Comparison of ENCODE assay signal across 8 cellular contexts in genomic region chr19:23762548-23762883, GRCh38. TPM values are rescaled to one million over a fixed set of nuclear protein-coding genes. Genes with fewer than 3 reads are reported as not detected.
DNase-seq lines count a peak whose midpoint lies in the region; ATAC-seq and TF ChIP-seq lines count a peak whose summit lies in the region.

No MANE protein-coding gene starts in this region.

- no peak overlapping the region for H2BK20ac ChIP-seq in H9 (ENCODE audit: low read depth, low read length, poor library complexity, severe bottlenecking)

- H4K8ac ChIP-seq in H9 (replicated peaks; ENCODE audit: insufficient read length, low read depth, low read length) = no peak overlapping the region

- H3K4ac ChIP-seq in H9 (ENCODE audit: low read depth, low read length) = no peak overlapping the region

- H3K23me2 ChIP-seq in H9 (ENCODE audit: insufficient read length, low read depth, low read length, poor library complexity, severe bottlenecking) = peaks cover 3% of the 10 kb centered on the region

- no peak overlapping the region for H2BK12ac ChIP-seq in H9 (ENCODE audit: insufficient read length, low read depth, low read length)

- no peak overlapping the region for H2AK5ac ChIP-seq in H9 (ENCODE audit: insufficient read length, low read length)

- H3K9me3 Mint-ChIP-seq in H9 (peaks cover 2 to 3% of the 10 kb centered on the region in 2 experiments; a peak in 2 of 5 replicates), glutamatergic neuron (ENCODE audit: unreplicated experiment) (peaks cover 11% of the 10 kb centered on the region)
- peaks cover 4% of the 10 kb centered on the region for H3K9me3 Mint-ChIP-seq in activated CD8-positive, alpha-beta T cell treated with anti-CD3 and anti-CD28 coated beads for 36 hours

- peaks cover 28 to 42% of the 10 kb centered on the region in 2 experiments for H3K4me1 Mint-ChIP-seq in H9
- H3K4me1 Mint-ChIP-seq in activated CD8-positive, alpha-beta T cell treated with anti-CD3 and anti-CD28 coated beads for 36 hours (ENCODE audit: low read depth) = peaks cover 32% of the 10 kb centered on the region
- H3K4me1 Mint-ChIP-seq in glutamatergic neuron (ENCODE audit: low read depth, unreplicated experiment) = peaks cover 9% of the 10 kb centered on the region

- peaks cover 6% of the 10 kb centered on the region for H3K79me1 ChIP-seq in H9 (ENCODE audit: insufficient read depth, low read depth, low read length, poor library complexity, severe bottlenecking)

- intact Hi-C loops in activated CD8-positive, alpha-beta T cell treated with anti-CD3 and anti-CD28 coated beads for 36 hours (cut with micrococcal nuclease) = no loop called here

- H3K27me3 Mint-ChIP-seq in H9 (ENCODE audit: low read depth) = peaks cover 6% of the 10 kb centered on the region
- H3K27me3 Mint-ChIP-seq in activated CD8-positive, alpha-beta T cell treated with anti-CD3 and anti-CD28 coated beads for 36 hours = no peaks in the 10 kb centered on the region
- peaks cover 4% of the 10 kb centered on the region for H3K27me3 Mint-ChIP-seq in glutamatergic neuron (ENCODE audit: unreplicated experiment)

- H3K9ac ChIP-seq in H9 (ENCODE audit: extremely low read depth, insufficient read length, low read length) (no peak overlapping the region), skeletal muscle satellite cell (ENCODE audit: low read depth, low read length) (no peak overlapping the region)

- H2BK120ac ChIP-seq in H9 (ENCODE audit: low read depth, low read length, poor library complexity, severe bottlenecking) = no peak overlapping the region

- no peak overlapping the region for H3K27ac ChIP-seq in H9 (ENCODE audit: insufficient read length, low read depth, low read length)

- ATAC-seq in activated CD8-positive, alpha-beta T cell treated with anti-CD3 and anti-CD28 coated beads for 36 hours = no peak
- no peak for ATAC-seq in GM18873 (IDR thresholded peaks at IDR 0.05; ENCODE audit: low FRiP score, unreplicated experiment)
- no peak for ATAC-seq in HG03457 (IDR thresholded peaks at IDR 0.05; ENCODE audit: unreplicated experiment)

- no peak overlapping the region for H3K18ac ChIP-seq in H9 (ENCODE audit: insufficient read length, low read depth, low read length)

- no peak overlapping the region for H4K5ac ChIP-seq in H9 (ENCODE audit: insufficient read length, low read depth, low read length)

- no peak overlapping the region for H2BK15ac ChIP-seq in H9 (ENCODE audit: low read depth, low read length)

- no peak overlapping the region for H3K23ac ChIP-seq in H9 (ENCODE audit: insufficient read length, low read depth, low read length)

- TF ChIP-seq CTCF in H9 (conservative IDR thresholded peaks at IDR 0.05) (no peak), glutamatergic neuron (IDR thresholded peaks at IDR 0.05; ENCODE audit: partially characterized antibody, unreplicated experiment) (no peak)
- TF ChIP-seq CTCF in activated CD8-positive, alpha-beta T cell treated with anti-CD3 and anti-CD28 coated beads for 36 hours (IDR thresholded peaks at IDR 0.05) = no peak

- H3K14ac ChIP-seq in H9 (ENCODE audit: insufficient read depth, low read length) = no peak overlapping the region

- H4K20me1 ChIP-seq in H9 (ENCODE audit: control insufficient read depth, insufficient read depth, insufficient read length) = no peaks in the 10 kb centered on the region

- peak overlapping the region; percentile 75 for H3K4me3 ChIP-seq in skeletal muscle satellite cell (ENCODE audit: low read length)

- H3K9me3 ChIP-seq in H9 (ENCODE audit: control insufficient read depth, low read depth, low read length) (no peaks in the 10 kb centered on the region), skeletal muscle satellite cell (replicated peaks; ENCODE audit: low read length) (no peaks in the 10 kb centered on the region)

- DNase-seq in H9 (no peak), glutamatergic neuron (no peak), AG08395 (ENCODE audit: low spot score) (no peak)
- no peak for DNase-seq in activated CD8-positive, alpha-beta T cell treated with anti-CD3 and anti-CD28 coated beads for 36 hours
- no peak for DNase-seq in activated effector memory CD4-positive, alpha-beta T cell treated with Interleukin-2 at 50 U/mL for 16 hours

- peak overlapping the region; percentile 81 for H3K4me2 ChIP-seq in H9 (ENCODE audit: insufficient read depth, insufficient read length, low read length)
- peak overlapping the region; percentile 81 for H3K4me2 ChIP-seq in skeletal muscle satellite cell (ENCODE audit: low read length)

- no peaks in the 10 kb centered on the region; the same call in 1 of the 2 replicates for H3K4me1 ChIP-seq in H9 (ENCODE audit: insufficient read depth, low read length)
- no peaks in the 10 kb centered on the region for H3K4me1 ChIP-seq in skeletal muscle satellite cell (ENCODE audit: control insufficient read depth, insufficient read depth, low read length)

- H3K27me3 ChIP-seq in H9 (ENCODE audit: insufficient read depth, low read length) (no peaks in the 10 kb centered on the region), skeletal muscle satellite cell (ENCODE audit: control insufficient read depth, insufficient read depth, low read length) (no peaks in the 10 kb centered on the region)

- H4K91ac ChIP-seq in H9 (ENCODE audit: insufficient read length, low read depth, low read length) = no peak overlapping the region

- no CpG with 5 or more reads among the region's 9 CpGs for WGBS in H9 (ENCODE audit: extremely low coverage, insufficient read length, low lambda C conversion rate)

- H3K36me3 Mint-ChIP-seq in H9 (ENCODE audit: insufficient read depth in 1 of 3, low read depth in 3 of 3) (peaks cover 25 to 30% (median 30%) of the 10 kb centered on the region in 3 experiments), glutamatergic neuron (ENCODE audit: unreplicated experiment) (peaks cover 4% of the 10 kb centered on the region)
- H3K36me3 Mint-ChIP-seq in activated CD8-positive, alpha-beta T cell treated with anti-CD3 and anti-CD28 coated beads for 36 hours (ENCODE audit: low read depth) = peaks cover 10% of the 10 kb centered on the region

- H3K56ac ChIP-seq in H9 (ENCODE audit: insufficient read length, low read depth, low read length) = no peak overlapping the region

- CTCF ChIA-PET in activated CD8-positive, alpha-beta T cell treated with anti-CD3 and anti-CD28 coated beads for 36 hours (lab: Charles Lee) = no interaction called here

- POLR2A ChIA-PET in activated CD8-positive, alpha-beta T cell treated with anti-CD3 and anti-CD28 coated beads for 36 hours (lab: Charles Lee) = interaction anchor here (0.6 kb wide), 1 partner anchor 29 kb away, joined by 3 read pairs; no protein-coding TSS in a partner anchor

- H2AFZ ChIP-seq in H9 (ENCODE audit: low read length) = no peak overlapping the region

- no peaks in the 10 kb centered on the region for H3K36me3 ChIP-seq in skeletal muscle satellite cell (ENCODE audit: insufficient read depth, low read length)

- H3K4me3 Mint-ChIP-seq in H9 = peak overlapping the region; percentile 94 to 98
- peak overlapping the region; percentile 90 for H3K4me3 Mint-ChIP-seq in activated CD8-positive, alpha-beta T cell treated with anti-CD3 and anti-CD28 coated beads for 36 hours
- H3K4me3 Mint-ChIP-seq in glutamatergic neuron (ENCODE audit: unreplicated experiment) = peak overlapping the region; percentile 98

- no peak overlapping the region for H3T11ph ChIP-seq in H9 (ENCODE audit: low read length)

- H3K27ac Mint-ChIP-seq in H9 (peak overlapping the region in 2 of 3 experiments; percentile 52 to 98; a peak in 3 of 7 replicates), glutamatergic neuron (ENCODE audit: unreplicated experiment) (peak overlapping the region; percentile 92)
- peak overlapping the region; percentile 84 for H3K27ac Mint-ChIP-seq in activated CD8-positive, alpha-beta T cell treated with anti-CD3 and anti-CD28 coated beads for 36 hours

- H2BK5ac ChIP-seq in H9 (ENCODE audit: insufficient read length, low read length) = no peak overlapping the region

- H3K79me2 ChIP-seq in H9 (ENCODE audit: insufficient read depth, low read length) = peaks cover 32% of the 10 kb centered on the region; the same call in 1 of the 2 replicates

RNA-seq across cellular contexts. Expression of gene ZNF681, which starts 3.8 kb away (rescaled TPM):
- total RNA-seq in H9 (2021) (10.4 and 12.5 TPM in 2 replicates), glutamatergic neuron (ENCODE audit: unreplicated experiment) (8.1 TPM)
- total RNA-seq in activated CD8-positive, alpha-beta T cell treated with anti-CD3 and anti-CD28 coated beads for 36 hours = 1 to 10 TPM; 5.0 to 6.4 TPM
- total RNA-seq in skeletal muscle satellite cell (2012; rRNA removed) = 0.76 and 1.3 TPM in 2 replicates
